ENCODE assay signal across 18 cellular contexts in the genomic region with DNA sequence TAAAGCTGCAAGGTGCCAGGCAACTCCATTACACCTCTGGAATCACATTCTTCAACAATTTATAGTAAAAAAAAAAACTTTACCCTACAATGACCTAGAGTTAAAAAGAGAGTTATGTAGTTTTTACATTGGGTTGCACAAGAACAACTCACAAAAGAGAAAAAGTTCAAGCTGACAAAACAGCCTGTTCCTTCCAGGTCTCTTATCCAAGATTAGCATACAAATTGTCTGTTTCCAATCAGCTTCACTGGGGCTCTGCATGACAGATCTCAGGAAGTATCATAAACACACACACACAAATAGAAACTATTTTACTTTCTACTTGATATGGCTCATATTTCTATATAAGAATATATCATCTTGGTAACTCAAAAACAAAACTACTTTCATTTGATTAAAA.
"Had no signal": no experiment of that assay in that cellular context is flagged by ENCODE, and none has a peak within 500 bp of the region (broad histone marks: within the 10 kb centered on the region; RNA-seq: fewer than 3 reads in every experiment).

No MANE protein-coding gene starts in this region.

- H3K36me3 ChIP-seq: ascending aorta, breast epithelium, gastrocnemius medialis, heart left ventricle, thyroid gland had no signal

- DNase-seq: activated CD4-positive, alpha-beta T cell treated with anti-CD3 and anti-CD28 coated beads for 1 hour; activated CD4-positive, alpha-beta T cell treated with anti-CD3 and anti-CD28 coated beads, Interleukin-2, amount 50 U/mL, for 4 hours; activated naive CD4-positive, alpha-beta T cell treated with Interleukin-2 at 50 U/mL for 16 hours; activated T-cell treated with anti-CD3 and anti-CD28 coated beads for 4 hours; gastrocnemius medialis; mammary epithelial cell; mucosa of descending colon; naive thymus-derived CD4-positive, alpha-beta T cell; stimulated activated CD4-positive, alpha-beta T cell treated with anti-CD3 and anti-CD28 coated beads, Interleukin-4, amount 100 ng/mL, for 1 hour; stimulated activated naive B cell treated with anti-CD40 and anti-IgM and Interleukin-4, amounts not matched to agents 10 μg/mL and 1 μg/mL and 100 μg/mL, for 72 hours; T-helper 1 cell; T1000; thyroid gland had no signal

- H3K27ac ChIP-seq: ascending aorta, gastrocnemius medialis, heart left ventricle, thyroid gland, VCaP had no signal

- H3K27ac Mint-ChIP-seq: activated T-helper 17 cell treated with anti-CD3 and anti-CD28 coated beads, Interleukin-2, amount 50 U/mL, for 72 hours; naive thymus-derived CD4-positive, alpha-beta T cell; stimulated activated naive B cell treated with anti-CD40 and anti-IgM and Interleukin-4, amounts not matched to agents 10 μg/mL and 1 μg/mL and 100 μg/mL, for 72 hours had no signal

- H3K27me3 ChIP-seq: ascending aorta, breast epithelium, gastrocnemius medialis, heart left ventricle, thyroid gland had no signal

- H3K9me3 Mint-ChIP-seq: activated T-helper 17 cell treated with anti-CD3 and anti-CD28 coated beads, Interleukin-2, amount 50 U/mL, for 72 hours; naive thymus-derived CD4-positive, alpha-beta T cell; stimulated activated naive B cell treated with anti-CD40 and anti-IgM and Interleukin-4, amounts not matched to agents 10 μg/mL and 1 μg/mL and 100 μg/mL, for 72 hours had no signal

- H3K27me3 Mint-ChIP-seq: activated T-helper 17 cell treated with anti-CD3 and anti-CD28 coated beads, Interleukin-2, amount 50 U/mL, for 72 hours; naive thymus-derived CD4-positive, alpha-beta T cell had no signal

- ATAC-seq: activated T-helper 17 cell treated with anti-CD3 and anti-CD28 coated beads, Interleukin-2, amount 50 U/mL, for 72 hours; gastrocnemius medialis; mucosa of descending colon; naive thymus-derived CD4-positive, alpha-beta T cell; stimulated activated naive B cell treated with anti-CD40 and anti-IgM and Interleukin-4, amounts not matched to agents 10 μg/mL and 1 μg/mL and 100 μg/mL, for 72 hours had no signal

- H3K4me3 Mint-ChIP-seq: activated T-helper 17 cell treated with anti-CD3 and anti-CD28 coated beads, Interleukin-2, amount 50 U/mL, for 72 hours; naive thymus-derived CD4-positive, alpha-beta T cell; stimulated activated naive B cell treated with anti-CD40 and anti-IgM and Interleukin-4, amounts not matched to agents 10 μg/mL and 1 μg/mL and 100 μg/mL, for 72 hours had no signal

- H3K9me3 ChIP-seq: ascending aorta, breast epithelium, gastrocnemius medialis, heart left ventricle, mucosa of descending colon, thyroid gland had no signal

- H3K4me1 Mint-ChIP-seq: activated T-helper 17 cell treated with anti-CD3 and anti-CD28 coated beads, Interleukin-2, amount 50 U/mL, for 72 hours; stimulated activated naive B cell treated with anti-CD40 and anti-IgM and Interleukin-4, amounts not matched to agents 10 μg/mL and 1 μg/mL and 100 μg/mL, for 72 hours had no signal

- H3K4me1 ChIP-seq: ascending aorta, breast epithelium, gastrocnemius medialis, thyroid gland had no signal

- H3K4me3 ChIP-seq: ascending aorta, breast epithelium, gastrocnemius medialis, heart left ventricle, mucosa of descending colon, thyroid gland had no signal
